In the genomic region with DNA sequence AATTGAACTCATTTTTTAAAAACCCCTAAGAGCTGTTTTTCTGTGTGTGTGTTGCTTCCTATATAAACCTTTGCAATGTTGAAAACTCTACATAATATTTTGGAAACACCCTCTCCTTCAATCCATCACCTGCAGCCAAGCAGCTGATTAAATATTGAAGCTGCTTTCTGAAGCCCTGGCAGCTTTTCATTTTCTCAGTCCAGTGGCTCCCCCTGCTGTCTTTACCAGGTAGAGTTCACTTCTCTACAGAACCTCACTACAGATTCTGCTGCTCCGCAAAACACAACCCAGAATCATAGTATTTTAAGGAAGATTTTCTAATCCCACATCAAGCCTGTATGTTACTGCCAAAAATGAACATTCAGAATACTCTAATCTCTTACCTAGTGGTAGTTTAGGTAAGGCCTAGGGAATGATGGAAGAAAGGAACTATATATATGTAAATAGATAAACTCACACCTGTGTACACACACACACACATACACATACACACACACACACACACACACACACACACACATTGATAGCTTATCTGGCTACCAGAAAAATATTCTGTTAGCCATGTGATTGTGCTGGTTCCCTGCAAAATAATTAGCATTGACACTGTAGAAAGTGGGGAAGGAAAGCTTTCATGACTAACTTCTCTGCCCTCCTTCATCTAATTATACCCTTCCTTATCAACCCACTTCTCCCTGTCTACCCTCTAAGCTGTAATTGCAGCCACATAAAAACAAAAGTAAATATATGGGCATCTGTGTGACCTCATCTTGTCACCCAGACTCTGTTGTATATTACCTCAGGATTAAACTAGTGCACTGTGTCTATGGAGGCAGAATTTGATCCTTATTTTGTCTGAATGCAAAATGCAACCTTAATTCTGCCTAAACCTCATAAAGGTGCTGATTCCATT, we compare ENCODE assay signal across 8 cellular contexts.
A peak's percentile ranks its signal among the peaks of the same experiment; 100 is the strongest.
DNase-seq lines count a peak whose midpoint lies in the region; ATAC-seq and TF ChIP-seq lines count a peak whose summit lies in the region.

No MANE protein-coding gene starts in this region.

- H3K36me3 Mint-ChIP-seq in stimulated activated naive B cell treated with anti-CD40 and anti-IgM and Interleukin-4, amounts not matched to agents 10 μg/mL and 1 μg/mL and 100 μg/mL, for 72 hours = peaks cover 15 to 34% of the 10 kb centered on the region in 2 donors

- TF ChIP-seq CTCF in ascending aorta (IDR thresholded peaks at IDR 0.05) = peak; percentile 27 to 64 (median 42)

- intact Hi-C loops in ascending aorta (cut with DNase I) = loop anchor here (2.0 to 10.0 kb wide), 2 partner anchors 480 to 578 kb away; no protein-coding TSS in a partner anchor

- no peaks in the 10 kb centered on the region for H3K27me3 Mint-ChIP-seq in stimulated activated naive B cell treated with anti-CD40 and anti-IgM and Interleukin-4, amounts not matched to agents 10 μg/mL and 1 μg/mL and 100 μg/mL, for 72 hours

- peak; percentile 47 for DNase-seq in ELF-1 (ENCODE audit: low read depth, low spot score)
- peak; percentile 86 for DNase-seq in NCI-H2196 (lab: John Stamatoyannopoulos, UW; ENCODE audit: unreplicated experiment)
- DNase-seq in ascending aorta (ENCODE audit: low spot score in 2 of 2) = peak in 1 of 2 donors; percentile 72
- DNase-seq in hypothalamus (lab: John Stamatoyannopoulos, UW) = peak in 31 of 51 donors; percentile 0 to 81 (median 18)
- peak; percentile 18 for DNase-seq in stimulated activated naive B cell treated with anti-CD40 and anti-IgM and Interleukin-4, amounts not matched to agents 10 μg/mL and 1 μg/mL and 100 μg/mL, for 72 hours
- no peak for DNase-seq in kidney glomerular epithelial cell (lab: John Stamatoyannopoulos, UW)
- no peak for DNase-seq in stimulated activated naive CD4-positive, alpha-beta T cell treated with Interleukin-2 at 50 U/mL for 16 hours (lab: John Stamatoyannopoulos, UW)

- no peak overlapping the region for H3K4me3 ChIP-seq in ascending aorta

- no peaks in the 10 kb centered on the region for H3K27me3 ChIP-seq in ascending aorta

- no peak overlapping the region for H3K27ac Mint-ChIP-seq in stimulated activated naive B cell treated with anti-CD40 and anti-IgM and Interleukin-4, amounts not matched to agents 10 μg/mL and 1 μg/mL and 100 μg/mL, for 72 hours

- no peak overlapping the region for H3K4me3 Mint-ChIP-seq in stimulated activated naive B cell treated with anti-CD40 and anti-IgM and Interleukin-4, amounts not matched to agents 10 μg/mL and 1 μg/mL and 100 μg/mL, for 72 hours

- H3K4me1 Mint-ChIP-seq in stimulated activated naive B cell treated with anti-CD40 and anti-IgM and Interleukin-4, amounts not matched to agents 10 μg/mL and 1 μg/mL and 100 μg/mL, for 72 hours = peaks cover 10 to 31% of the 10 kb centered on the region in 2 donors

- no peaks in the 10 kb centered on the region for H3K9me3 ChIP-seq in ascending aorta

- H3K9me3 Mint-ChIP-seq in stimulated activated naive B cell treated with anti-CD40 and anti-IgM and Interleukin-4, amounts not matched to agents 10 μg/mL and 1 μg/mL and 100 μg/mL, for 72 hours = no peaks in the 10 kb centered on the region

- no peaks in the 10 kb centered on the region for H3K36me3 ChIP-seq in ascending aorta

- no peaks in the 10 kb centered on the region for H3K4me1 ChIP-seq in ascending aorta

- peak; percentile 40 for ATAC-seq in HG02610 (IDR thresholded peaks at IDR 0.05; ENCODE audit: unreplicated experiment)
- peak; percentile 51 to 63 for ATAC-seq in stimulated activated naive B cell treated with anti-CD40 and anti-IgM and Interleukin-4, amounts not matched to agents 10 μg/mL and 1 μg/mL and 100 μg/mL, for 72 hours (replicated peaks)

- no peak overlapping the region for H3K27ac ChIP-seq in ascending aorta

Comparison
In these comparisons a context has a peak if more than half of its experiments do, and no peak if none do; other contexts are left out.
1. DNase-seq: peak in ELF-1 (single experiment), NCI-H2196 (single experiment), hypothalamus (31 of 51) and stimulated activated naive B cell treated with anti-CD40 and anti-IgM and Interleukin-4, amounts not matched to agents 10 μg/mL and 1 μg/mL and 100 μg/mL, for 72 hours (single experiment); none in kidney glomerular epithelial cell (single experiment) and stimulated activated naive CD4-positive, alpha-beta T cell treated with Interleukin-2 at 50 U/mL for 16 hours (single experiment).